ENCODE assay signal across 27 cellular contexts in genomic region chrX:32016195-32016594, GRCh38.
"Had no signal": no experiment of that assay in that cellular context is flagged by ENCODE, and none has a peak within 500 bp of the region (broad histone marks: within the 10 kb centered on the region; RNA-seq: fewer than 3 reads in every experiment).

No MANE protein-coding gene starts in this region.

- FAIRE-seq: urothelium cell line had no signal

- H3K27me3 ChIP-seq: stomach, suprapubic skin, testis, thyroid gland, tibial artery, tibial nerve, transverse colon, upper lobe of left lung, upper lobe of right lung, uterus, vagina had no signal

- H3K9me3 ChIP-seq: stomach, suprapubic skin, testis, thoracic aorta, thyroid gland, tibial artery, tibial nerve, transverse colon, upper lobe of left lung, upper lobe of right lung, uterus, vagina had no signal

- H3K4me3 ChIP-seq: stomach, suprapubic skin, testis, thoracic aorta, thyroid gland, tibial artery, tibial nerve, transverse colon, upper lobe of left lung, upper lobe of right lung, uterus, vagina had no signal

- H3K4me1 ChIP-seq: stomach, suprapubic skin, testis, thyroid gland, tibial artery, tibial nerve, transverse colon, upper lobe of left lung, upper lobe of right lung, uterus, vagina had no signal

- DNase-seq: stimulated activated CD4-positive, alpha-beta T cell treated with anti-CD3 and anti-CD28 coated beads, Interleukin-2, amount 100 ng/mL, for 48 hours; stimulated activated CD4-positive, alpha-beta T cell treated with anti-CD3 and anti-CD28 coated beads, Interleukin-4, amount 100 ng/mL, for 1 hour; stimulated activated CD4-positive, alpha-beta T cell treated with anti-CD3 and anti-CD28 coated beads, Interleukin-4, amount 100 ng/mL, for 24 hours; stimulated activated CD4-positive, alpha-beta T cell treated with anti-CD3 and anti-CD28 coated beads, Interleukin-4, amount 100 ng/mL, for 4 hours; stimulated activated CD8-positive, alpha-beta memory T cell treated with anti-CD3 and anti-CD28 coated beads, Interleukin-4, amount 100 ng/mL, for 48 hours; stimulated activated naive B cell treated with anti-CD40 and anti-IgM and Interleukin-4, amounts not matched to agents 10 μg/mL and 1 μg/mL and 100 μg/mL, for 72 hours; stimulated activated naive CD4-positive, alpha-beta T cell; stimulated activated naive CD4-positive, alpha-beta T cell treated with Interleukin-2 at 50 U/mL for 16 hours; stimulated activated naive CD8-positive, alpha-beta T cell treated with anti-CD3 and anti-CD28 coated beads, Interleukin-15, amount 100 ng/mL, for 72 hours; stimulated activated naive CD8-positive, alpha-beta T cell treated with anti-CD3 and anti-CD28 coated beads, Interleukin-15, Interleukin-2, amounts not matched to agents 100 U/mL and 50 U/mL, for 24 hours; stomach; substantia nigra; testis; thyroid gland; tibial artery; transverse colon; trophoblast cell; upper lobe of left lung; upper lobe of right lung; uterus had no signal

- H3K27ac ChIP-seq: stomach, suprapubic skin, testis, thoracic aorta, thyroid gland, tibial artery, tibial nerve, transverse colon, upper lobe of left lung, upper lobe of right lung, uterus, vagina had no signal

- H3K36me3 ChIP-seq: stomach, suprapubic skin, thoracic aorta, thyroid gland, tibial artery, tibial nerve, transverse colon, upper lobe of left lung, upper lobe of right lung, uterus, vagina had no signal

- ATAC-seq: stimulated activated effector memory CD8-positive, alpha-beta T cell treated with anti-CD3 and anti-CD28 coated beads, Interleukin-12 subunit alpha, Interleukin-12 subunit beta, amount 100 ng/mL, for 72 hours; stimulated activated memory B cell treated with anti-CD40 and anti-IgM and Interleukin-4, amounts not matched to agents 10 μg/mL and 1 μg/mL and 100 μg/mL, for 72 hours; stimulated activated naive B cell treated with anti-CD40 and anti-IgM and Interleukin-4, amounts not matched to agents 10 μg/mL and 1 μg/mL and 100 μg/mL, for 72 hours; stimulated activated naive CD8-positive, alpha-beta T cell treated with anti-CD3 and anti-CD28 coated beads, Interleukin-15, amount 100 ng/mL, for 72 hours; stimulated activated naive CD8-positive, alpha-beta T cell treated with anti-CD3 and anti-CD28 coated beads, Interleukin-15, Interleukin-2, amounts not matched to agents 100 U/mL and 50 U/mL, for 24 hours; upper lobe of right lung had no signal
